Comparison of ENCODE assay signal across 9 cellular contexts in the genomic region with DNA sequence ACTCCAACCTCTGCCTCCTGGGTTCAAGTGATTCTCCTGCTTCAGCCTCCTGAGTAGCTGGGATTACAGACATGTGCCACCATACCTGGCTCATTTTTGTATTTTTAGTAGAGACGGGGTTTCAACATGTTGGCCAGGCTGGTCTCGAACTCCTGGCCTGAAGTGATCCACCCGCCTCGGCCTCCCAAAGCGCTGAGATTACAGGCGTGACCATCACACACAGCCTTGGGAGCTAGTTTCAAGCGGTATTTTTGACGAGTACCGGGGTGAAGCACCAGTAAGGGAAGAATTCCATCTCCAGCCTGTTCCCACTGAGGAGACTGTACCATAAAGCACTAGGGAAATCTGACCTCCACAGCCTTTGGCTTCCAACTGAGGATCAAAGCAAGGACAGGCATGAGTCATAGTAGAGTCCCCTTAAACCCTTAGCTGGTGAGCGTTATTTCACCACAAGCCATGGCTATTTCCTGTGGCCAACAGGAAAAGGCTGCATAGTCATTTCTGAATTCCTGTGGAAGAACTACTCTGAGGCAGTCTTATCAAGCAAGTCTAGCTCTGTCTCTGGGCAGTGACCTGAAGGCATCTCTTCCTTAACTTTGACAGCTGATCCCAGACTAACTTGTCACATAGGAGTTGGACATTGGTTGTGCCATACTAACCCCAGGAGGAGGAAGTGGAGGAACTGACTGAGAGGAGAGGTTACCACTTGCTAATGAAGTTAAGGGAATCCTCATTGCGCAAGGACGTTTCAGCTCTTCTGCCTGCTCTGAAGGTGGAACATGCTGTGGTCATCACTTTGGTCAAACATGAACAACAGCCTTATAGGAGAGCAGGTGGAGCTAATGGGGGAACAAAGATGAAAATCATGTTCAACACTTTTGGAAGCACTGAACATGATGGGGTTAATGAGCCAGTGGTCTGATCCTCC.
DNase-seq lines count a peak whose midpoint lies in the region; ATAC-seq and TF ChIP-seq lines count a peak whose summit lies in the region.
"Had no signal": no experiment of that assay in that cellular context is flagged by ENCODE, and none has a peak within 500 bp of the region (broad histone marks: within the 10 kb centered on the region; RNA-seq: fewer than 3 reads in every experiment).

No MANE protein-coding gene starts in this region.

- no TSS peak for BruUV-seq in PC-3 (replicated peaks; lab: Mats Ljungman, UMichigan)

- H3K9me3 ChIP-seq in PC-3 (ENCODE audit: low read length) = no peaks in the 10 kb centered on the region

- CTCF ChIA-PET in activated CD4-positive, alpha-beta T cell treated with anti-CD3 and anti-CD28 coated beads for 36 hours (lab: Charles Lee) = interaction anchor here (0.7 kb wide), 1 partner anchor 72 kb away, joined by 4 read pairs; no protein-coding TSS in a partner anchor
- CTCF ChIA-PET in PC-3 (lab: Charles Lee) = interaction anchor here (0.6 to 0.8 kb wide), 3 partner anchors 39 to 254 kb away, joined by 3 to 8 read pairs (median 3); no protein-coding TSS in a partner anchor

- no peaks in the 10 kb centered on the region for H3K36me3 Mint-ChIP-seq in activated CD4-positive, alpha-beta T cell treated with anti-CD3 and anti-CD28 coated beads for 36 hours (ENCODE audit: low read depth)
- peaks cover 29% of the 10 kb centered on the region for H3K36me3 Mint-ChIP-seq in nephron progenitor cell (ENCODE audit: low read depth)
- H3K36me3 Mint-ChIP-seq in naive thymus-derived CD8-positive, alpha-beta T cell = no peaks in the 10 kb centered on the region

- DNase-seq in activated CD4-positive, alpha-beta T cell treated with anti-CD3 and anti-CD28 coated beads for 36 hours = no peak
- no peak for DNase-seq in activated CD4-positive, alpha-beta T cell treated with anti-CD3 and anti-CD28 coated beads, Interleukin-2, amount 50 U/mL, for 4 hours
- peak; percentile 70 for DNase-seq in PC-3
- DNase-seq in stromal cell of bone marrow (ENCODE audit: low read depth) = peak; percentile 92
- no peak for DNase-seq in nephron progenitor cell
- DNase-seq in naive thymus-derived CD8-positive, alpha-beta T cell = no peak
- DNase-seq in NCI-H2081 treated with DMSO at 0.1 percent for 48 hours (lab: John Stamatoyannopoulos, UW) = no peak

- peak; percentile 48 for ATAC-seq in activated CD4-positive, alpha-beta T cell treated with anti-CD3 and anti-CD28 coated beads for 36 hours
- peak; percentile 18; the same call in 1 of the 2 replicates for ATAC-seq in PC-3
- ATAC-seq in esophagus mucosa = peak; percentile 9
- no peak for ATAC-seq in naive thymus-derived CD8-positive, alpha-beta T cell

- H3K27me3 Mint-ChIP-seq in activated CD4-positive, alpha-beta T cell treated with anti-CD3 and anti-CD28 coated beads for 36 hours = peaks cover 4% of the 10 kb centered on the region
- peaks cover 5% of the 10 kb centered on the region for H3K27me3 Mint-ChIP-seq in nephron progenitor cell (ENCODE audit: low read depth, poor library complexity)
- H3K27me3 Mint-ChIP-seq in naive thymus-derived CD8-positive, alpha-beta T cell = peaks cover 0 to 3% (median 1%) of the 10 kb centered on the region in 5 donors

- POLR2A ChIA-PET in activated CD4-positive, alpha-beta T cell treated with anti-CD3 and anti-CD28 coated beads for 36 hours (lab: Charles Lee) = interaction anchor here (0.7 kb wide), 1 partner anchor 1947 kb away, joined by 4 read pairs; no protein-coding TSS in a partner anchor
- POLR2A ChIA-PET in PC-3 (lab: Charles Lee; ENCODE audit: unreplicated experiment) = interaction anchor here (0.6 kb wide), 1 partner anchor 474 kb away, joined by 3 read pairs; no protein-coding TSS in a partner anchor
- POLR2A ChIA-PET in naive thymus-derived CD8-positive, alpha-beta T cell (lab: Charles Lee) = no interaction called here

- no peak overlapping the region for H3K4me3 ChIP-seq in PC-3 (ENCODE audit: low read length)

- H3K9me2 ChIP-seq in PC-3 (replicated peaks; ENCODE audit: low read length) = no peaks in the 10 kb centered on the region

- H3K9ac ChIP-seq in PC-3 (ENCODE audit: low read length) = no peak overlapping the region

- no peak overlapping the region for H2AFZ ChIP-seq in PC-3 (ENCODE audit: low read length)

- no peak overlapping the region for H3K4me3 Mint-ChIP-seq in activated CD4-positive, alpha-beta T cell treated with anti-CD3 and anti-CD28 coated beads for 36 hours
- no peak overlapping the region for H3K4me3 Mint-ChIP-seq in nephron progenitor cell
- H3K4me3 Mint-ChIP-seq in naive thymus-derived CD8-positive, alpha-beta T cell = no peak overlapping the region

- TF ChIP-seq CTCF in PC-3 (conservative IDR thresholded peaks at IDR 0.05; ENCODE audit: low read depth, low read length) (no peak), nephron progenitor cell (IDR thresholded peaks at IDR 0.05) (no peak)

- H3F3A ChIP-seq in PC-3 (ENCODE audit: low read length, unreplicated experiment) = peaks cover 6% of the 10 kb centered on the region

- intact Hi-C loops in activated CD4-positive, alpha-beta T cell treated with anti-CD3 and anti-CD28 coated beads for 36 hours (cut with DNase I, micrococcal nuclease) = loop anchor here in 1 of 2 experiments (2.0 kb wide), 1 partner anchor 141 kb away; no protein-coding TSS in a partner anchor
- intact Hi-C loops in PC-3 (cut with micrococcal nuclease) = no loop called here

- H4K20me1 ChIP-seq in PC-3 (ENCODE audit: low read length) = no peaks in the 10 kb centered on the region

- H3K4me2 ChIP-seq in PC-3 (ENCODE audit: low read length) = no peak overlapping the region

- no peaks in the 10 kb centered on the region for H3K36me3 ChIP-seq in PC-3 (ENCODE audit: low read depth, low read length)

- peak overlapping the region; percentile 38; the same call in 1 of the 2 replicates for H3K27ac ChIP-seq in PC-3 (ENCODE audit: low read length)
- H3K27ac ChIP-seq: C4-2B had no signal

- H3K79me2 ChIP-seq in PC-3 (ENCODE audit: low read length) = no peaks in the 10 kb centered on the region

- H3K4me1 ChIP-seq in PC-3 (ENCODE audit: insufficient read depth, low read length) = peaks cover 23% of the 10 kb centered on the region

- H3K27me3 ChIP-seq in PC-3 (ENCODE audit: low read length) = no peaks in the 10 kb centered on the region

- H3K9me3 Mint-ChIP-seq in activated CD4-positive, alpha-beta T cell treated with anti-CD3 and anti-CD28 coated beads for 36 hours (ENCODE audit: low read depth) = no peaks in the 10 kb centered on the region
- peaks cover 3% of the 10 kb centered on the region for H3K9me3 Mint-ChIP-seq in nephron progenitor cell
- no peaks in the 10 kb centered on the region for H3K9me3 Mint-ChIP-seq in naive thymus-derived CD8-positive, alpha-beta T cell

- H3K4me1 Mint-ChIP-seq in activated CD4-positive, alpha-beta T cell treated with anti-CD3 and anti-CD28 coated beads for 36 hours = peaks cover 23% of the 10 kb centered on the region
- H3K4me1 Mint-ChIP-seq in nephron progenitor cell = peaks cover 40% of the 10 kb centered on the region
- H3K4me1 Mint-ChIP-seq in naive thymus-derived CD8-positive, alpha-beta T cell = peaks cover 8 to 24% (median 14%) of the 10 kb centered on the region in 4 donors

- H3K27ac Mint-ChIP-seq in activated CD4-positive, alpha-beta T cell treated with anti-CD3 and anti-CD28 coated beads for 36 hours = no peak overlapping the region
- no peak overlapping the region for H3K27ac Mint-ChIP-seq in nephron progenitor cell
- H3K27ac Mint-ChIP-seq in naive thymus-derived CD8-positive, alpha-beta T cell = peak overlapping the region in 1 of 10 donors; percentile 54

Comparison
In these comparisons a context has a peak if more than half of its experiments do, and no peak if none do; other contexts are left out.
1. ATAC-seq: peak in activated CD4-positive, alpha-beta T cell treated with anti-CD3 and anti-CD28 coated beads for 36 hours (single experiment), PC-3 (single experiment) and esophagus mucosa (single experiment); none in naive thymus-derived CD8-positive, alpha-beta T cell (0 of 2).
2. DNase-seq: peak in PC-3 (single experiment) and stromal cell of bone marrow (single experiment); none in activated CD4-positive, alpha-beta T cell treated with anti-CD3 and anti-CD28 coated beads for 36 hours (single experiment), activated CD4-positive, alpha-beta T cell treated with anti-CD3 and anti-CD28 coated beads, Interleukin-2, amount 50 U/mL, for 4 hours (0 of 2), nephron progenitor cell (single experiment), naive thymus-derived CD8-positive, alpha-beta T cell (0 of 10) and NCI-H2081 treated with DMSO at 0.1 percent for 48 hours (single experiment).